In the genomic region with DNA sequence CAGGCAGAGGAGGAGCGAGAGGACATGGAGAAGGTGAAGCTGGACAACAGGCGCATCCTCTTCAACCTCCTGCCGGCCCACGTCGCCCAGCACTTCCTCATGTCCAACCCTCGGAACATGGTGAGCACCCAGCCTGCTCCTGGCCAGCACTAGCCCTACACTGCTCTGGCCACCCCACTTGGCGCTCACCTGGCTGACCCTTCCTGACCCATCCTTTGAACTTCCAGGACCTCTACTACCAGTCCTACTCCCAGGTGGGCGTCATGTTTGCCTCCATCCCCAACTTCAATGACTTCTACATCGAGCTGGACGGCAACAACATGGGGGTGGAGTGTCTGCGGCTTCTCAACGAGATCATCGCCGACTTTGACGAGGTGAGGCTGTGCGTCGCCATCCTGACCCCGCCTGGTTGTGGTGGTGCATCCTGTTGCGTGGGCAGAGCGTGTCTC, we compare ENCODE assay signal across 19 cellular contexts.
"Had no signal": no experiment of that assay in that cellular context is flagged by ENCODE, and none has a peak within 500 bp of the region (broad histone marks: within the 10 kb centered on the region; RNA-seq: fewer than 3 reads in every experiment).

No MANE protein-coding gene starts in this region.

- H3K4me3 ChIP-seq: ascending aorta, breast epithelium, esophagus squamous epithelium, lung, SJCRH30, skin epidermis, testis, uterus had no signal

- H3K4me1 Mint-ChIP-seq: activated CD4-positive, alpha-beta T cell treated with anti-CD3 and anti-CD28 coated beads, Interleukin-2, amount 10 ng/mL, durations not matched to agents 24 days and 14 days; activated naive CD4-positive, alpha-beta T cell treated with anti-CD3 and anti-CD28 coated beads, Interleukin-2, amount 10 ng/mL, durations not matched to agents 7 days and 5 days; WTC11 had no signal

- H3K4me1 ChIP-seq: ascending aorta, breast epithelium, esophagus squamous epithelium, testis, uterus had no signal

- ATAC-seq: activated CD8-positive, alpha-beta T cell treated with anti-CD3 and anti-CD28 coated beads, Interleukin-2, amount 10 ng/mL, durations not matched to agents 7 days and 5 days; WTC11 had no signal

- H3K36me3 ChIP-seq: ascending aorta, breast epithelium, esophagus squamous epithelium, neutrophil, SJCRH30, uterus had no signal

- DNase-seq: activated CD4-positive, alpha-beta T cell treated with anti-CD3 and anti-CD28 coated beads, Interleukin-2, amount 10 ng/mL, durations not matched to agents 24 days and 14 days; activated CD8-positive, alpha-beta T cell treated with anti-CD3 and anti-CD28 coated beads, Interleukin-2, amount 10 ng/mL, durations not matched to agents 7 days and 5 days; activated naive CD4-positive, alpha-beta T cell treated with anti-CD3 and anti-CD28 coated beads, Interleukin-2, amount 10 ng/mL, durations not matched to agents 7 days and 5 days; activated T-cell treated with anti-CD3 and anti-CD28 coated beads for 4 hours; effector CD4-positive, alpha-beta T cell; esophagus squamous epithelium; midbrain; T-helper 2 cell had no signal

- H3K9me3 ChIP-seq: ascending aorta, breast epithelium, esophagus squamous epithelium, neutrophil, SJCRH30, testis, uterus had no signal

- H3K27me3 ChIP-seq: ascending aorta, breast epithelium, esophagus squamous epithelium, testis, uterus had no signal

- H3K4me3 Mint-ChIP-seq: activated CD4-positive, alpha-beta T cell treated with anti-CD3 and anti-CD28 coated beads, Interleukin-2, amount 10 ng/mL, durations not matched to agents 24 days and 14 days; activated CD8-positive, alpha-beta T cell treated with anti-CD3 and anti-CD28 coated beads, Interleukin-2, amount 10 ng/mL, durations not matched to agents 7 days and 5 days; activated naive CD4-positive, alpha-beta T cell treated with anti-CD3 and anti-CD28 coated beads, Interleukin-2, amount 10 ng/mL, durations not matched to agents 7 days and 5 days; stimulated activated naive CD8-positive, alpha-beta T cell treated with anti-CD3 and anti-CD28 coated beads, Interleukin-15, Interleukin-2, amounts not matched to agents 100 ng/mL and 50 ng/mL, for 24 hours; WTC11 had no signal

- H3K27ac ChIP-seq: ascending aorta, breast epithelium, esophagus squamous epithelium, neutrophil, SJCRH30, skin epidermis, testis, uterus had no signal

- H3K27ac Mint-ChIP-seq: activated CD4-positive, alpha-beta T cell treated with anti-CD3 and anti-CD28 coated beads, Interleukin-2, amount 10 ng/mL, durations not matched to agents 24 days and 14 days; activated CD8-positive, alpha-beta T cell treated with anti-CD3 and anti-CD28 coated beads, Interleukin-2, amount 10 ng/mL, durations not matched to agents 7 days and 5 days; activated naive CD4-positive, alpha-beta T cell treated with anti-CD3 and anti-CD28 coated beads, Interleukin-2, amount 10 ng/mL, durations not matched to agents 7 days and 5 days; activated T-helper 2 cell treated with anti-CD3 and anti-CD28 coated beads, Interferon-gamma antibody, Interleukin-2, Interleukin-4, amounts not matched to agents 10 μg/mL and 5 μg/mL and 100 μg/mL, durations not matched to agents 14 hours and 24 hours and 36 hours; stimulated activated naive CD8-positive, alpha-beta T cell treated with anti-CD3 and anti-CD28 coated beads, Interleukin-15, Interleukin-2, amounts not matched to agents 100 ng/mL and 50 ng/mL, for 24 hours; WTC11 had no signal

- H3K36me3 Mint-ChIP-seq: activated naive CD4-positive, alpha-beta T cell treated with anti-CD3 and anti-CD28 coated beads, Interleukin-2, amount 10 ng/mL, durations not matched to agents 7 days and 5 days had no signal

- H3K9me3 Mint-ChIP-seq: activated CD4-positive, alpha-beta T cell treated with anti-CD3 and anti-CD28 coated beads, Interleukin-2, amount 10 ng/mL, durations not matched to agents 24 days and 14 days; activated naive CD4-positive, alpha-beta T cell treated with anti-CD3 and anti-CD28 coated beads, Interleukin-2, amount 10 ng/mL, durations not matched to agents 7 days and 5 days; activated T-helper 2 cell treated with anti-CD3 and anti-CD28 coated beads, Interferon-gamma antibody, Interleukin-2, Interleukin-4, amounts not matched to agents 10 μg/mL and 5 μg/mL and 100 μg/mL, durations not matched to agents 14 hours and 24 hours and 36 hours; stimulated activated naive CD8-positive, alpha-beta T cell treated with anti-CD3 and anti-CD28 coated beads, Interleukin-15, Interleukin-2, amounts not matched to agents 100 ng/mL and 50 ng/mL, for 24 hours; WTC11 had no signal
